In genomic region chr2:184091456-184091855, GRCh38 we compare ENCODE assay signal across 3 cellular contexts.
TF ChIP-seq lines count a peak whose summit lies in the region.

No MANE protein-coding gene starts in this region.

TF ChIP-seq in A549, 52 proteins besides CTCF, POLR2A, EP300 and RAD21:
- peak; percentile 21 for TF ChIP-seq MAFK (IDR thresholded peaks at IDR 0.05; ENCODE audit: partially characterized antibody)
- TF ChIP-seq BCL3 (IDR thresholded peaks at IDR 0.05): no peak

TF ChIP-seq in IMR-90, 13 proteins besides CTCF, POLR2A, EP300 and RAD21:
- TF ChIP-seq MAFK (IDR thresholded peaks at IDR 0.05; ENCODE audit: low read depth, low read length) (peak; percentile 27; the same call in 1 of the 2 replicates), FOS (IDR thresholded peaks at IDR 0.05; ENCODE audit: low read depth, low read length) (no peak), RCOR1 (IDR thresholded peaks at IDR 0.05; ENCODE audit: insufficient replicate concordance, low read length) (no peak)

TF ChIP-seq in K562, 482 proteins besides CTCF, POLR2A, EP300 and RAD21 (continued from another document):
- no peak for TF ChIP-seq ZBTB34 (CRISPR knock-in tag; IDR thresholded peaks at IDR 0.05)
- TF ChIP-seq C11orf30 (IDR thresholded peaks at IDR 0.05; ENCODE audit: low read depth): 0 out of 2 replicates have a peak, but pooled peaks have one; percentile 6
- TF ChIP-seq ZNF212 (CRISPR knock-in tag; IDR thresholded peaks at IDR 0.05): no peak
